In the genomic region with DNA sequence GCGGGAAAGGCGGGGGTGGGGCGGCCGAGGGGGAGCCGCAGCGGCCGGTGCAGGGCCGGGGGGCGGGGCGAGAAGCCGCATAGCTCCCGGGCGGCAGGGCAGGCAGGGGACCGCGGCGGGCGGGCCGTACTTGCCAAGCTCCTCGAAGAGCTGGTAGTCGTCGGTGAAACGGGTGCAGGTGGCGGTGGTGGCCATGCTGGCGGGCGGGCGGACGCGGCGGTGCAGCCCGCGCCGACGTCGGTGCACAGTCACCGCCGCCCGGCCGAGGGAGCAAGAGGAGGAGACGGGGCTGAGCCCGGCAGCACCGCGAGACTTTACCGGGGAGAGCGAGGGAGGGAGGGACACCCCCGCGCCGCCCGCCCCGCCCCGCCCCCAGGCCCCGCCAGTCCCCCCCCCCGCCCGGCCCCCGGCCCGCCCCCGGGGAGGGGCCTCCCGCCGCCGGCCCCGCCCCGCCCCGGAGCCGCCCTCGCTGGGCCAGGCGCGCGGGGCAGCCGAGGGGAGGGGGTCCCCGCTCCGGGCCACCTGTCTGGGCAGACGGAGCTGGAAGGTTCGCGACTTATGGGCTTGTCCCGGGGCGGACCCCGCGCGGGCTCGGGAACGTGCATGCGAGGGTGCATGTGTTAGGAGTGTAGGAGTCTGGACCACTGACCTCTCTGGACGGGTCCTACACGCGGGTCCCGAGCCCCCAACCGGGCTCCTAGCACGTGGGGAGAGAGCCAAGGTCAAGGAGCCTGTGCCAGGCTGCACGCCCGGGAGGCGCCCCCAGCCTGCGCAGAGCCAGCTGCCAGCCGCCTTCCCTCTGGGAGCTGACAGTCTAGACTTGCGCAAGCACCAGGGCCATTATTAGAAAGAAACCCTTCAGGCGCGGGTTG, we compare ENCODE assay signal across 9 cellular contexts. TPM values are rescaled to one million over a fixed set of nuclear protein-coding genes. Genes with fewer than 3 reads are reported as not detected.
DNase-seq lines count a peak whose midpoint lies in the region; ATAC-seq, FAIRE-seq and TF ChIP-seq lines count a peak whose summit lies in the region.
"Had no signal": no experiment of that assay in that cellular context is flagged by ENCODE, and none has a peak within 500 bp of the region (broad histone marks: within the 10 kb centered on the region; RNA-seq: fewer than 3 reads in every experiment).

A gene (minus strand): TSS at position 289 of the 872 bp plus-strand sequence. CDS start 94 bp downstream, at position 195.

- WGBS in H1 (ENCODE audit: extremely low coverage in 1 of 2, insufficient coverage in 1 of 2, insufficient read length in 1 of 2, insufficient replicate concordance in 2 of 2, low coverage in 1 of 2, low lambda C conversion rate in 2 of 2, missing lambda C conversion rate in 1 of 2), 2 experiments = 7% methylated on average over 26 of the region's 95 CpGs; no CpG with 5 or more reads in 1 of the 2 experiments

- peaks cover 17% of the 10 kb centered on the region for H3K79me1 ChIP-seq in H1 (ENCODE audit: low read depth, low read length)

- peaks cover 0 to 35% of the 10 kb centered on the region in 2 experiments; a peak in 3 of 4 replicates for H3K79me2 ChIP-seq in H1 (ENCODE audit: control insufficient read depth in 1 of 2, insufficient read depth in 2 of 2, low read length in 2 of 2)

- H4K20me1 ChIP-seq in H1 (replicated peaks in 1 of 2; ENCODE audit: control insufficient read depth in 1 of 2, insufficient read depth in 2 of 2, low read length in 2 of 2) = peaks cover 12 to 15% of the 10 kb centered on the region in 2 experiments

- DNase-seq in C1 segment of cervical spinal cord (lab: John Stamatoyannopoulos, UW) = peak in 13 of 14 donors; percentile 21 to 77 (median 65)
- peak; percentile 44 for DNase-seq in NT2/D1 (ENCODE audit: low read depth, low spot score)
- peak; percentile 51 to 57 (median 54) for DNase-seq in activated CD8-positive, alpha-beta memory T cell treated with anti-CD3 and anti-CD28 coated beads for 48 hours (ENCODE audit: low read depth in 2 of 3, low spot score in 2 of 3)
- DNase-seq in H1 (ENCODE audit: low read depth in 1 of 2, low spot score in 2 of 2) = peak in 1 of 2 experiments; percentile 88
- peak; percentile 94 for DNase-seq in mesenteric fat pad (ENCODE audit: low spot score)
- peak; percentile 43 for DNase-seq in stimulated activated CD8-positive, alpha-beta memory T cell treated with anti-CD3 and anti-CD28 coated beads, Interleukin-15, amount 100 ng/mL, for 24 hours (ENCODE audit: low read depth)

- peak within 1 kb of the TSS; percentile 79; the same call in 1 of the 2 replicates for H2AFZ ChIP-seq in H1 (ENCODE audit: low read length)

- peak within 1 kb of the TSS; percentile 71; the same call in 1 of the 2 replicates for H3K18ac ChIP-seq in H1 (ENCODE audit: extremely low read depth, low read length)

- peak within 1 kb of the TSS; percentile 80 for H3K9ac ChIP-seq in NT2/D1 (ENCODE audit: insufficient read length, low read depth)
- H3K9ac ChIP-seq in H1 (replicated peaks in 1 of 4; ENCODE audit: extremely low read depth in 1 of 4, low read depth in 3 of 4, low read length in 3 of 4) = peak within 1 kb of the TSS; percentile 51 to 79 (median 65)

- peaks cover 9% of the 10 kb centered on the region; the same call in 1 of the 2 replicates for H3K23me2 ChIP-seq in H1 (ENCODE audit: low read depth, low read length)

- H3K36me3 ChIP-seq in NT2/D1 (ENCODE audit: insufficient read depth, insufficient read length, low read length) (peaks cover 35% of the 10 kb centered on the region), H1 (ENCODE audit: control insufficient read depth in 2 of 4, insufficient read depth in 4 of 4, low read length in 3 of 4) (peaks cover 4 to 20% (median 10%) of the 10 kb centered on the region in 4 experiments; a peak in 5 of 8 replicates)

- ATAC-seq in GM19328 (IDR thresholded peaks at IDR 0.05; ENCODE audit: unreplicated experiment) (peak; percentile 68), HG03520 (IDR thresholded peaks at IDR 0.05; ENCODE audit: unreplicated experiment) (peak; percentile 84)

- POLR2A ChIA-PET in H1 (lab: Charles Lee; ENCODE audit: partially characterized antibody) = interaction anchor here (0.5 to 1.8 kb wide), 10 partner anchors 7 to 124 kb away, joined by 3 to 9 read pairs (median 3); a partner anchor contains a TSS

- H4K91ac ChIP-seq in H1 (replicated peaks; ENCODE audit: insufficient read length, low read length) = no peak within 1 kb of the TSS

- no peak within 1 kb of the TSS for H2BK120ac ChIP-seq in H1 (replicated peaks; ENCODE audit: low read depth, low read length)

- peak within 1 kb of the TSS; percentile 92 for H4K8ac ChIP-seq in H1 (ENCODE audit: extremely low read depth, insufficient read depth, low read length)

- TF ChIP-seq EP300 in H1 (IDR thresholded peaks at IDR 0.05; ENCODE audit: borderline replicate concordance in 1 of 2, low read depth in 2 of 2, low read length in 2 of 2) = no peak

- TF ChIP-seq RAD21 in H1 (IDR thresholded peaks at IDR 0.05 in 1 of 2, conservative IDR thresholded peaks at IDR 0.05 in 1 of 2; ENCODE audit: low read depth in 2 of 2, low read length in 2 of 2) = no peak

- H3K4me1 ChIP-seq in NT2/D1 (ENCODE audit: insufficient read depth, insufficient read length) = peaks cover 14% of the 10 kb centered on the region
- peaks cover 0 to 13% (median 9%) of the 10 kb centered on the region in 4 experiments; a peak in 6 of 7 replicates for H3K4me1 ChIP-seq in H1 (replicated peaks in 1 of 4; ENCODE audit: control insufficient read depth in 3 of 4, insufficient read depth in 4 of 4, low read length in 3 of 4)

- H2BK15ac ChIP-seq in H1 (ENCODE audit: low read length) = 0 out of 2 replicates have a peak within 1 kb of the TSS, but pooled peaks have one; percentile 61

- peak in 1 of 3 experiments; percentile 0; a peak in 1 of 4 replicates for TF ChIP-seq CTCF in H1 (IDR thresholded peaks at IDR 0.05; ENCODE audit: control extremely low read depth in 1 of 3, insufficient read depth in 1 of 3, low read depth in 1 of 3, low read length in 3 of 3)

- H3K56ac ChIP-seq in H1 (replicated peaks; ENCODE audit: insufficient read length, low read depth, low read length) = peak within 1 kb of the TSS; percentile 36

- no peak within 1 kb of the TSS for H3K27ac ChIP-seq in H1 (ENCODE audit: low read depth, low read length)
- H3K27ac ChIP-seq: epithelial cell of prostate had no signal

- no peak within 1 kb of the TSS for H2AK5ac ChIP-seq in H1 (ENCODE audit: low read depth, low read length)

- CTCF ChIA-PET in H1 (lab: Charles Lee; ENCODE audit: partially characterized antibody) = interaction anchor here (0.5 to 27.0 kb wide), 7 partner anchors 11 to 1351 kb away, joined by 3 to 681 read pairs (median 4); no protein-coding TSS in a partner anchor

- FAIRE-seq in H1 (lab: Jason Lieb, UNC) = no peak

- H2BK20ac ChIP-seq in H1 (ENCODE audit: low read length) = no peak within 1 kb of the TSS

- no peak within 1 kb of the TSS for H4K5ac ChIP-seq in H1 (ENCODE audit: insufficient read length, low read depth, low read length)

- H2BK12ac ChIP-seq in H1 (ENCODE audit: low read depth, low read length) = no peak within 1 kb of the TSS

- peak; percentile 6 to 57; a peak in 2 of 3 replicates for TF ChIP-seq POLR2A in H1 (IDR thresholded peaks at IDR 0.05; ENCODE audit: control extremely low read depth in 1 of 2, low read depth in 2 of 2, low read length in 2 of 2)

- H3K4ac ChIP-seq in H1 (replicated peaks; ENCODE audit: insufficient read length, low read depth, low read length) = no peak within 1 kb of the TSS

- H3K9me3 ChIP-seq in NT2/D1 (ENCODE audit: insufficient read depth, low read length) = no peaks in the 10 kb centered on the region
- H3K9me3 ChIP-seq in H1 (ENCODE audit: insufficient read depth in 2 of 2, low read depth in 1 of 2, low read length in 1 of 2) = no peaks in the 10 kb centered on the region

- H3K4me2 ChIP-seq in H1 (ENCODE audit: insufficient read depth in 1 of 2, low read depth in 2 of 2, low read length in 2 of 2) = peak within 1 kb of the TSS; percentile 74 to 78

- no peak within 1 kb of the TSS for H3K14ac ChIP-seq in H1 (ENCODE audit: insufficient read length)

- H3K23ac ChIP-seq in H1 (ENCODE audit: insufficient read length) = no peak within 1 kb of the TSS

- H3K27me3 ChIP-seq in NT2/D1 (ENCODE audit: insufficient read depth, insufficient read length) (no peaks in the 10 kb centered on the region), H1 (replicated peaks in 1 of 4; ENCODE audit: control insufficient read depth in 3 of 4, extremely low read depth in 1 of 4, insufficient read depth in 3 of 4, low read length in 3 of 4) (peaks cover 0 to 3% (median 0%) of the 10 kb centered on the region in 4 experiments; a peak in 1 of 7 replicates)

- H3K4me3 ChIP-seq in NT2/D1 (ENCODE audit: insufficient read length, low read depth) (peak within 1 kb of the TSS; percentile 54), H1 (ENCODE audit: extremely low read depth in 1 of 4, insufficient read depth in 2 of 4, low read depth in 3 of 4, low read length in 4 of 4) (peak within 1 kb of the TSS; percentile 60 to 86 (median 64))

- H2BK5ac ChIP-seq in H1 (ENCODE audit: low read depth, low read length) = peak within 1 kb of the TSS; percentile 52; the same call in 1 of the 2 replicates

TF ChIP-seq in H1, 55 proteins besides CTCF, POLR2A, EP300 and RAD21 (continues in another document):
- no peak for TF ChIP-seq TCF12 (IDR thresholded peaks at IDR 0.05; ENCODE audit: low read depth, low read length)
- no peak for TF ChIP-seq JUND (IDR thresholded peaks at IDR 0.05; ENCODE audit: low read length)
- no peak for TF ChIP-seq TEAD4 (IDR thresholded peaks at IDR 0.05; ENCODE audit: low read depth, low read length)
- TF ChIP-seq, protein P1, sequence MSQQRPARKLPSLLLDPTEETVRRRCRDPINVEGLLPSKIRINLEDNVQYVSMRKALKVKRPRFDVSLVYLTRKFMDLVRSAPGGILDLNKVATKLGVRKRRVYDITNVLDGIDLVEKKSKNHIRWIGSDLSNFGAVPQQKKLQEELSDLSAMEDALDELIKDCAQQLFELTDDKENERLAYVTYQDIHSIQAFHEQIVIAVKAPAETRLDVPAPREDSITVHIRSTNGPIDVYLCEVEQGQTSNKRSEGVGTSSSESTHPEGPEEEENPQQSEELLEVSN (IDR thresholded peaks at IDR 0.05) = peak; percentile 13; the same call in 1 of the 2 replicates
- no peak for TF ChIP-seq SIN3A (conservative IDR thresholded peaks at IDR 0.05 in 1 of 2, IDR thresholded peaks at IDR 0.05 in 1 of 2; ENCODE audit: low read depth in 1 of 2, low read length in 2 of 2)

RNA-seq across cellular contexts. Expression of the gene that starts here (rescaled TPM):
- 29.9 and 31.7 TPM in 2 replicates for total RNA-seq in H1 (2021; fragmentation: NEBNext Ultra II Directional; extraction: Animal tissue kit (Norgen Biotek cat#: 25700))
- polyA plus RNA-seq in H1 (2011; rRNA removed) = 28.9 and 31.9 TPM in 2 replicates
- polyA plus RNA-seq in H1 (2011; cell fraction: cytosol; rRNA removed) = 37.7 TPM
- 77.7 TPM for polyA plus RNA-seq in H1 (2011; cell fraction: nucleus; rRNA removed)
- 31.3 to 38.7 TPM (median 34.5 TPM) in 4 replicates for polyA plus RNA-seq in H1 (2012, experiment 1 of 2)
- 22.7 TPM for polyA plus RNA-seq in H1 (2012, experiment 2 of 2)
- polyA plus RNA-seq in H1 (2013, experiment 1 of 2) = 23.2 TPM
- polyA plus RNA-seq in H1 (2013, experiment 2 of 2) = 21.7 TPM
- 38.9 and 49.0 TPM in 2 replicates for polyA minus RNA-seq in H1 (2011; rRNA and poly(A)+ RNA removed)
- 20.9 TPM for polyA minus RNA-seq in H1 (2011; cell fraction: cytosol; rRNA and poly(A)+ RNA removed)
- 32.5 TPM for polyA minus RNA-seq in H1 (2011; cell fraction: nucleus; rRNA and poly(A)+ RNA removed)
- 24.2 TPM for total RNA-seq in mesenteric fat pad
